Comparison of ENCODE assay signal across 1 cellular context in the genomic region with DNA sequence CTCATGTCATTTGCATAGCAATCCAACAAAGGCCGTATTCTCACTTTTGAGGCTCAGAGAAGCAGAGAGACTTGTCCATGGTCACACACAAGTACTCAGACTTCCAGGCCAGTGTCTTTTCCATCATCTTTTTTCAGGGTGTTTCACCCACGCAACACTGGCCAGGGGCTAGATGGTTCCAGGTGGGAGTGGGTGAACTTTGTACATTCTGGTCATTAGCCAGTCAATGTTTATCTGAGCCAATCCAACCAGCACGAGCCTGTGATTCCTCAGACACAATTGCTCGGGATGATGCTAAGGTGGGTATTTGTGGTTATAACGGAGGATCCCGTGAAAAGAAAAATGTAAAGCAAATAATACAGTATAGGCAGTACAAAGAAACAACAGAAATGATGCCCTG.
TF ChIP-seq lines count a peak whose summit lies in the region.

No MANE protein-coding gene starts in this region.

TF ChIP-seq in GM23338, 12 proteins besides CTCF, POLR2A, EP300 and RAD21 (continued from another document):
- TF ChIP-seq CREB1 (CRISPR knock-in tag; IDR thresholded peaks at IDR 0.05; ENCODE audit: low read depth): no peak
- TF ChIP-seq ZNF114 (CRISPR knock-in tag; IDR thresholded peaks at IDR 0.05): no peak
